In genomic region chr2:172639823-172640222, GRCh38 we compare ENCODE assay signal across 14 cellular contexts.
DNase-seq lines count a peak whose midpoint lies in the region.
"Had no signal": no experiment of that assay in that cellular context is flagged by ENCODE, and none has a peak within 500 bp of the region (broad histone marks: within the 10 kb centered on the region; RNA-seq: fewer than 3 reads in every experiment).

No MANE protein-coding gene starts in this region.

- H3K36me3 ChIP-seq in GM23248 (ENCODE audit: low read depth) = no peaks in the 10 kb centered on the region
- H3K36me3 ChIP-seq: lower lobe of right lung had no signal

- H3K27me3 ChIP-seq in GM23248 (replicated peaks; ENCODE audit: insufficient read depth) = no peaks in the 10 kb centered on the region

- H3K4me1 Mint-ChIP-seq in activated T-helper 2 cell treated with anti-CD3 and anti-CD28 coated beads, Interferon-gamma antibody, Interleukin-2, Interleukin-4, amounts not matched to agents 10 μg/mL and 5 μg/mL and 100 μg/mL, durations not matched to agents 14 hours and 24 hours and 36 hours (ENCODE audit: low read depth) = peaks cover 23% of the 10 kb centered on the region

- no peaks in the 10 kb centered on the region for H3K27me3 Mint-ChIP-seq in activated T-helper 2 cell treated with anti-CD3 and anti-CD28 coated beads, Interferon-gamma antibody, Interleukin-2, Interleukin-4, amounts not matched to agents 10 μg/mL and 5 μg/mL and 100 μg/mL, durations not matched to agents 14 hours and 24 hours and 36 hours (ENCODE audit: low read depth)

- H3K4me3 Mint-ChIP-seq in activated T-helper 2 cell treated with anti-CD3 and anti-CD28 coated beads, Interferon-gamma antibody, Interleukin-2, Interleukin-4, amounts not matched to agents 10 μg/mL and 5 μg/mL and 100 μg/mL, durations not matched to agents 14 hours and 24 hours and 36 hours (ENCODE audit: low read depth) = no peak overlapping the region

- H3K27ac ChIP-seq in GM23248 = peak overlapping the region; percentile 80
- no peak overlapping the region for H3K27ac ChIP-seq in substantia nigra (ENCODE audit: low read depth, low read length, poor library complexity, severe bottlenecking)
- H3K27ac ChIP-seq: 22Rv1, lower lobe of right lung had no signal

- in situ Hi-C loops in GM23248 (cut with MboI) = no loop called here

- H4K20me1 ChIP-seq in GM23248 (ENCODE audit: insufficient read depth) = no peaks in the 10 kb centered on the region

- H3K9me3 ChIP-seq in GM23248 (ENCODE audit: low read depth) = no peaks in the 10 kb centered on the region
- H3K9me3 ChIP-seq: lower lobe of right lung had no signal

- no peak overlapping the region for H3K4me3 ChIP-seq in GM23248
- H3K4me3 ChIP-seq: lower lobe of right lung had no signal

- H2AFZ ChIP-seq in GM23248 = no peak overlapping the region; the same call in 1 of the 2 replicates

- peak overlapping the region; percentile 48 for H3K27ac Mint-ChIP-seq in activated T-helper 2 cell treated with anti-CD3 and anti-CD28 coated beads, Interferon-gamma antibody, Interleukin-2, Interleukin-4, amounts not matched to agents 10 μg/mL and 5 μg/mL and 100 μg/mL, durations not matched to agents 14 hours and 24 hours and 36 hours

- DNase-seq in DMS153 (lab: John Stamatoyannopoulos, UW) = peak; percentile 51
- DNase-seq in DMS153 treated with DMSO at 0.1 percent for 48 hours (lab: John Stamatoyannopoulos, UW; ENCODE audit: unreplicated experiment) = no peak
- peak; percentile 90 for DNase-seq in GM23248
- no peak for DNase-seq in activated T-helper 2 cell treated with anti-CD3 and anti-CD28 coated beads, Interferon-gamma antibody, Interleukin-2, Interleukin-4, amounts not matched to agents 10 μg/mL and 5 μg/mL and 100 μg/mL, durations not matched to agents 14 hours and 24 hours and 36 hours (ENCODE audit: low spot score)
- peak; percentile 30 for DNase-seq in glomerular visceral epithelial cell (ENCODE audit: extremely low spot score)
- DNase-seq in substantia nigra (lab: John Stamatoyannopoulos, UW) = no peak
- DNase-seq in NCI-H2227 treated with DMSO at 0.1 percent for 48 hours (lab: John Stamatoyannopoulos, UW) = no peak
- DNase-seq in stimulated activated naive CD4-positive, alpha-beta T cell treated with Interleukin-2 at 50 U/mL for 16 hours (lab: John Stamatoyannopoulos, UW) = no peak
- DNase-seq: activated gamma-delta T cell treated with Interleukin-2 at 50 U/mL for 16 hours, Kasumi-1, lower lobe of right lung, retina, T-helper 9 cell had no signal

- peak overlapping the region; percentile 37 for H3K4me2 ChIP-seq in GM23248 (ENCODE audit: unreplicated experiment)

- no peaks in the 10 kb centered on the region for H3K9me2 ChIP-seq in GM23248 (ENCODE audit: insufficient read depth)

- intact Hi-C loops in activated T-helper 2 cell treated with anti-CD3 and anti-CD28 coated beads, Interferon-gamma antibody, Interleukin-2, Interleukin-4, amounts not matched to agents 10 μg/mL and 5 μg/mL and 100 μg/mL, durations not matched to agents 14 hours and 24 hours and 36 hours (cut with micrococcal nuclease) = no loop called here

- peaks cover 24% of the 10 kb centered on the region for H3F3A ChIP-seq in GM23248 (ENCODE audit: insufficient read depth)

- peak overlapping the region; percentile 44; the same call in 1 of the 2 replicates for H3K9ac ChIP-seq in GM23248

- no peaks in the 10 kb centered on the region for H3K79me2 ChIP-seq in GM23248 (ENCODE audit: insufficient read depth)

- H3K9me3 Mint-ChIP-seq in activated T-helper 2 cell treated with anti-CD3 and anti-CD28 coated beads, Interferon-gamma antibody, Interleukin-2, Interleukin-4, amounts not matched to agents 10 μg/mL and 5 μg/mL and 100 μg/mL, durations not matched to agents 14 hours and 24 hours and 36 hours = no peaks in the 10 kb centered on the region

- WGBS in GM23248 (ENCODE audit: low coverage in 1 of 2, low lambda C conversion rate in 2 of 2, missing lambda C conversion rate in 2 of 2), 2 experiments = 42 to 45% methylated on average over 2 of the region's 2 CpGs

- H3K4me1 ChIP-seq in GM23248 (ENCODE audit: insufficient read depth) = peaks cover 33% of the 10 kb centered on the region
- H3K4me1 ChIP-seq: lower lobe of right lung had no signal

- H3K36me3 Mint-ChIP-seq in activated T-helper 2 cell treated with anti-CD3 and anti-CD28 coated beads, Interferon-gamma antibody, Interleukin-2, Interleukin-4, amounts not matched to agents 10 μg/mL and 5 μg/mL and 100 μg/mL, durations not matched to agents 14 hours and 24 hours and 36 hours (ENCODE audit: low read depth) = no peaks in the 10 kb centered on the region

Comparison
In these comparisons a context has a peak if more than half of its experiments do, and no peak if none do; other contexts are left out.
1. DNase-seq: peak in DMS153 (single experiment), GM23248 (single experiment) and glomerular visceral epithelial cell (single experiment); none in DMS153 treated with DMSO at 0.1 percent for 48 hours (single experiment), activated T-helper 2 cell treated with anti-CD3 and anti-CD28 coated beads, Interferon-gamma antibody, Interleukin-2, Interleukin-4, amounts not matched to agents 10 μg/mL and 5 μg/mL and 100 μg/mL, durations not matched to agents 14 hours and 24 hours and 36 hours (single experiment), substantia nigra (0 of 49), NCI-H2227 treated with DMSO at 0.1 percent for 48 hours (single experiment) and stimulated activated naive CD4-positive, alpha-beta T cell treated with Interleukin-2 at 50 U/mL for 16 hours (single experiment).